Comparison of ENCODE assay signal across 12 cellular contexts in the genomic region with DNA sequence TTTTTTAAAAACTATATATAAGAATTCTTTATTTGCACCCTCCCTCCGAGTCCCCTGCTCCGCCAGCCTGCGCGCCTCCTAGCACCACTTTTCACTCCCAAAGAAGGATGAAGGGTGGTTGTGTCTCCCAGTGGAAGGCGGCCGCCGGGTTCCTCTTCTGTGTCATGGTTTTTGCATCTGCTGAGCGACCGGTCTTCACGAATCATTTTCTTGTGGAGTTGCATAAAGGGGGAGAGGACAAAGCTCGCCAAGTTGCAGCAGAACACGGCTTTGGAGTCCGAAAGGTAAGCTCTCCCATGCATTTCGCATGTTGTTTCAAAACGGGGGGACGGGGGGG. TPM values are rescaled to one million over a fixed set of nuclear protein-coding genes. Genes with fewer than 3 reads are reported as not detected.
DNase-seq lines count a peak whose midpoint lies in the region; ATAC-seq and TF ChIP-seq lines count a peak whose summit lies in the region.
"Had no signal": no experiment of that assay in that cellular context is flagged by ENCODE, and none has a peak within 500 bp of the region (broad histone marks: within the 10 kb centered on the region; RNA-seq: fewer than 3 reads in every experiment).

No MANE protein-coding gene starts in this region.

- no peak overlapping the region for H3K9ac ChIP-seq in adipocyte (ENCODE audit: low read length)

- H3K4me3 ChIP-seq in adipocyte (ENCODE audit: low read length) (no peak overlapping the region), left lung (peak overlapping the region; percentile 24 to 33), thoracic aorta (peak overlapping the region; percentile 64)

- DNase-seq in NCI-H2227 (lab: John Stamatoyannopoulos, UW; ENCODE audit: unreplicated experiment), result peak; percentile 70
- no peak for DNase-seq in NCI-H2227 treated with DMSO at 0.1 percent for 48 hours (lab: John Stamatoyannopoulos, UW)
- peak; percentile 11 for DNase-seq in adipocyte (ENCODE audit: low read depth)
- DNase-seq in left lung, result peak in 1 of 2 donors; percentile 76
- no peak for DNase-seq in thoracic aorta (ENCODE audit: low spot score)
- no peak for DNase-seq in NCI-H128 (lab: John Stamatoyannopoulos, UW; ENCODE audit: unreplicated experiment)
- DNase-seq: DND-41; NK-92 treated with Interleukin-12 subunit alpha and Interleukin-12 subunit beta, amount 100 ng/mL, for 24 hours; T-helper 1 cell had no signal

- ATAC-seq in left lung, result peak; percentile 2
- ATAC-seq in thoracic aorta (ENCODE audit: insufficient number of reproducible peaks, low FRiP score, low read depth), result no peak
- ATAC-seq in GM18873 (IDR thresholded peaks at IDR 0.05; ENCODE audit: low FRiP score, unreplicated experiment), result no peak
- ATAC-seq in activated CD4-positive, CD25-positive, alpha-beta regulatory T cell treated with anti-CD3 and anti-CD28 coated beads, Interleukin-2, amount 50 U/mL, for 24 hours, result no peak

- H3K27me3 ChIP-seq in adipocyte (replicated peaks; ENCODE audit: control insufficient read depth, insufficient read depth, low read length) (peaks cover 55% of the 10 kb centered on the region), left lung (peaks cover 21 to 78% of the 10 kb centered on the region in 2 donors), thoracic aorta (replicated peaks; ENCODE audit: insufficient read depth) (no peaks in the 10 kb centered on the region)

- H3K27ac ChIP-seq in left lung, result no peak overlapping the region
- no peak overlapping the region for H3K27ac ChIP-seq in thoracic aorta

- TF ChIP-seq CTCF in left lung (IDR thresholded peaks at IDR 0.05) (no peak), thoracic aorta (IDR thresholded peaks at IDR 0.05) (no peak)

- no peaks in the 10 kb centered on the region for H3K36me3 ChIP-seq in adipocyte (ENCODE audit: control insufficient read depth, insufficient read depth, low read length, severe bottlenecking)
- H3K36me3 ChIP-seq in left lung, result no peaks in the 10 kb centered on the region
- H3K36me3 ChIP-seq in thoracic aorta, result no peaks in the 10 kb centered on the region

- H3K9me3 ChIP-seq in adipocyte (ENCODE audit: control insufficient read depth, low read length) (no peaks in the 10 kb centered on the region), left lung (no peaks in the 10 kb centered on the region), thoracic aorta (no peaks in the 10 kb centered on the region)

- H3K4me1 ChIP-seq in adipocyte (ENCODE audit: control insufficient read depth, insufficient read depth, low read length) (peaks cover 7% of the 10 kb centered on the region), left lung (peaks cover 0 to 6% of the 10 kb centered on the region in 2 donors), thoracic aorta (ENCODE audit: control insufficient read depth in 1 of 2, low read depth in 2 of 2) (peaks cover 3 to 10% of the 10 kb centered on the region in 2 donors)

- intact Hi-C loops in left lung (cut with DNase I), result no loop called here

RNA-seq across cellular contexts. Expression of a gene that starts 0.3 kb away (rescaled TPM):
- 10 to 100 TPM in 1 of 2 donors, 1 to 10 TPM in 1; 4.9 to 33.4 TPM for total RNA-seq in left lung
- 10 to 100 TPM in 1 of 2 donors, 1 to 10 TPM in 1; 1.2 to 16.2 TPM for total RNA-seq in thoracic aorta
- total RNA-seq: IMR-90 had no signal

Comparison
In these comparisons a context has a peak if more than half of its experiments do, and no peak if none do; other contexts are left out.
1. DNase-seq: peak in NCI-H2227 (single experiment) and adipocyte (single experiment); none in NCI-H2227 treated with DMSO at 0.1 percent for 48 hours (single experiment), thoracic aorta (single experiment) and NCI-H128 (single experiment).